ENCODE assay signal across 9 cellular contexts in the genomic region with DNA sequence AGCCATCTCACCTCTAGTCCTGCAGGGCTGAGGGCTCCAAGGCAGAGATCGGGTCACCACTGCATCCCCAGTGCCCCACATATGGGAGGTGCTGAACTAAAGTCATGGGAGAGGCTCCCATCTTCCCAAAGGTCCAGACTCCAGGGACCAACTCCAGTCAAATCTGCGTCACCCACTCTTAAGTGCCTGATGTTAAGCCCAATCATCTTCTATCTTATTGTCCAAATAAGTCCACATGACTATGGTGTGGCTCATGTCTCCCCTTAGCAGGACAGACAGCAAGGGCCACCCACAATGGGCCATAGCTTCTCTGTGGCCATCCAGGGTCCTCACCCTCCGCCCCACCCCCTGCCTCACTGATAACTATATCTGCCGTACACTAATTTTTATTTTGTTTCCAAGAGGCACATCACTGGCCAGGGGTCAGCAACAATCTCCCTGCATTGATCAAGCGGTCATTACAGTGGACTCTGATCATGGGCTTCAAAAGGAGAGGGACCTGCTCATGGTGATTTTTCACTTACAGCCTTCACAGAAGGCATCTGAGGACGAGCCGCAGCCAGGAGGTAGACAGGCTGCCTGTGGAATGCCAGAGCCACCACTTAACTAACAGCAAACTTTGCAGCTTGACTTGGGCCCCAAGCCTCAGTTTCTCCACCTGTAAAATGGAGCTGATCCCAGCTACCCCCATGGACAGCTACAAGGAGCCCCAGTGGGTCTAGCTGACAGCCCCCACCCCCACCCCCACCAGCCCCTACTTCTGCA. TPM values are rescaled to one million over a fixed set of nuclear protein-coding genes. Genes with fewer than 3 reads are reported as not detected.
DNase-seq lines count a peak whose midpoint lies in the region; ATAC-seq and TF ChIP-seq lines count a peak whose summit lies in the region.
"Had no signal": no experiment of that assay in that cellular context is flagged by ENCODE, and none has a peak within 500 bp of the region (broad histone marks: within the 10 kb centered on the region; RNA-seq: fewer than 3 reads in every experiment).

No MANE protein-coding gene starts in this region.

- no peak overlapping the region for H2BK5ac ChIP-seq in H9 (ENCODE audit: insufficient read length, low read length)

- H2AFZ ChIP-seq in H9 (ENCODE audit: low read length), result no peak overlapping the region
- H2AFZ ChIP-seq in smooth muscle cell (ENCODE audit: low read depth), result no peak overlapping the region

- intact Hi-C loops in right cardiac atrium (cut with DNase I), result loop anchor here in 2 of 4 donors (5.0 kb wide), 2 partner anchors 32 to 37 kb away; no protein-coding TSS in a partner anchor

- H4K8ac ChIP-seq in H9 (replicated peaks; ENCODE audit: insufficient read length, low read depth, low read length), result no peak overlapping the region

- POLR2A ChIA-PET in activated CD4-positive, alpha-beta memory T cell treated with anti-CD3 and anti-CD28 coated beads, Interleukin-2, amount 10 ng/mL, durations not matched to agents 7 days and 5 days (lab: Charles Lee), result interaction anchor here (0.8 to 23.7 kb wide), 18 partner anchors 8 to 118 kb away, joined by 3 to 355 read pairs (median 4); a partner anchor contains a TSS

- H3K27me3 Mint-ChIP-seq in H9 (ENCODE audit: low read depth), result no peaks in the 10 kb centered on the region
- no peaks in the 10 kb centered on the region for H3K27me3 Mint-ChIP-seq in activated CD4-positive, alpha-beta memory T cell treated with anti-CD3 and anti-CD28 coated beads, Interleukin-2, amount 10 ng/mL, durations not matched to agents 7 days and 5 days

- H3K27ac Mint-ChIP-seq in H9, result peak overlapping the region; percentile 40 to 84 (median 64); a peak in 4 of 7 replicates
- H3K27ac Mint-ChIP-seq in activated CD4-positive, alpha-beta memory T cell treated with anti-CD3 and anti-CD28 coated beads, Interleukin-2, amount 10 ng/mL, durations not matched to agents 7 days and 5 days, result peak overlapping the region; percentile 85

- peaks cover 2 to 7% (median 3%) of the 10 kb centered on the region in 3 experiments; a peak in 3 of 7 replicates for H3K36me3 Mint-ChIP-seq in H9 (ENCODE audit: insufficient read depth in 1 of 3, low read depth in 3 of 3)
- H3K36me3 Mint-ChIP-seq in activated CD4-positive, alpha-beta memory T cell treated with anti-CD3 and anti-CD28 coated beads, Interleukin-2, amount 10 ng/mL, durations not matched to agents 7 days and 5 days (ENCODE audit: low read depth), result peaks cover 64% of the 10 kb centered on the region

- no peak overlapping the region for H3K56ac ChIP-seq in H9 (ENCODE audit: insufficient read length, low read depth, low read length)

- no peak overlapping the region for H2BK15ac ChIP-seq in H9 (ENCODE audit: low read depth, low read length)

- H3K18ac ChIP-seq in H9 (ENCODE audit: insufficient read length, low read depth, low read length), result no peak overlapping the region

- H3K4me3 Mint-ChIP-seq in H9, result no peak overlapping the region
- H3K4me3 Mint-ChIP-seq in activated CD4-positive, alpha-beta memory T cell treated with anti-CD3 and anti-CD28 coated beads, Interleukin-2, amount 10 ng/mL, durations not matched to agents 7 days and 5 days, result peak overlapping the region; percentile 51

- H3K27me3 ChIP-seq in H9 (ENCODE audit: insufficient read depth, low read length) (no peaks in the 10 kb centered on the region), right cardiac atrium (ENCODE audit: control insufficient read depth, insufficient read depth) (no peaks in the 10 kb centered on the region), smooth muscle cell (ENCODE audit: low read depth) (no peaks in the 10 kb centered on the region)

- peak in 1 of 2 donors; percentile 21 for ATAC-seq in right cardiac atrium

- H3K4me3 ChIP-seq in right cardiac atrium (ENCODE audit: low read length), result no peak overlapping the region
- peak overlapping the region; percentile 15 for H3K4me3 ChIP-seq in smooth muscle cell

- no peak overlapping the region for H3T11ph ChIP-seq in H9 (ENCODE audit: low read length)

- no peaks in the 10 kb centered on the region for H3K36me3 ChIP-seq in smooth muscle cell (ENCODE audit: low read depth)

- H3K9me3 ChIP-seq in H9 (ENCODE audit: control insufficient read depth, low read depth, low read length), result no peaks in the 10 kb centered on the region
- H3K9me3 ChIP-seq in right cardiac atrium (ENCODE audit: control insufficient read depth, low read length), result no peaks in the 10 kb centered on the region
- H3K9me3 ChIP-seq in smooth muscle cell (replicated peaks; ENCODE audit: low read depth), result no peaks in the 10 kb centered on the region

- H4K91ac ChIP-seq in H9 (ENCODE audit: insufficient read length, low read depth, low read length), result no peak overlapping the region

- H3K9ac ChIP-seq in H9 (ENCODE audit: extremely low read depth, insufficient read length, low read length), result no peak overlapping the region
- peak overlapping the region; percentile 72 for H3K9ac ChIP-seq in smooth muscle cell (ENCODE audit: low read depth)

- no CpG with 5 or more reads among the region's 7 CpGs for WGBS in H9 (ENCODE audit: extremely low coverage, insufficient read length, low lambda C conversion rate)
- WGBS in right cardiac atrium, result 63% methylated on average over 7 of the region's 7 CpGs
- WGBS in smooth muscle cell (ENCODE audit: low lambda C conversion rate), result 48% methylated on average over 7 of the region's 7 CpGs

- no peak for DNase-seq in H9
- DNase-seq in activated CD4-positive, alpha-beta memory T cell treated with anti-CD3 and anti-CD28 coated beads, Interleukin-2, amount 10 ng/mL, durations not matched to agents 7 days and 5 days, result no peak
- DNase-seq in right cardiac atrium, result peak in 2 of 3 donors; percentile 32 to 34
- DNase-seq in smooth muscle cell (lab: John Stamatoyannopoulos, UW; ENCODE audit: unreplicated experiment), result no peak
- DNase-seq in Ammon's horn (ENCODE audit: low spot score), result no peak
- no peak for DNase-seq in HuH-7.5 (ENCODE audit: low spot score)
- no peak for DNase-seq in NCI-H1694 treated with DMSO at 0.1 percent for 48 hours (lab: John Stamatoyannopoulos, UW)
- no peak for DNase-seq in GM10266 (ENCODE audit: extremely low spot score)
- DNase-seq: NCI-H1092 had no signal

- H3K79me2 ChIP-seq in H9 (ENCODE audit: insufficient read depth, low read length), result peaks cover 66% of the 10 kb centered on the region; the same call in 1 of the 2 replicates
- H3K79me2 ChIP-seq in smooth muscle cell (ENCODE audit: low read depth), result peaks cover 99% of the 10 kb centered on the region

- H3F3A ChIP-seq in smooth muscle cell (ENCODE audit: low read depth), result peaks cover 65% of the 10 kb centered on the region

- no peak overlapping the region for H2BK120ac ChIP-seq in H9 (ENCODE audit: low read depth, low read length, poor library complexity, severe bottlenecking)

- H3K4me1 ChIP-seq in H9 (ENCODE audit: insufficient read depth, low read length), result peaks cover 42% of the 10 kb centered on the region
- peaks cover 71% of the 10 kb centered on the region for H3K4me1 ChIP-seq in right cardiac atrium (ENCODE audit: control insufficient read depth, insufficient read depth, low read length)
- peaks cover 95% of the 10 kb centered on the region for H3K4me1 ChIP-seq in smooth muscle cell (ENCODE audit: low read depth)

- no peak overlapping the region for H2BK12ac ChIP-seq in H9 (ENCODE audit: insufficient read length, low read depth, low read length)

- H3K9me3 Mint-ChIP-seq in H9, result no peaks in the 10 kb centered on the region
- H3K9me3 Mint-ChIP-seq in activated CD4-positive, alpha-beta memory T cell treated with anti-CD3 and anti-CD28 coated beads, Interleukin-2, amount 10 ng/mL, durations not matched to agents 7 days and 5 days, result no peaks in the 10 kb centered on the region

- H2AK5ac ChIP-seq in H9 (ENCODE audit: insufficient read length, low read length), result no peak overlapping the region

- H3K14ac ChIP-seq in H9 (ENCODE audit: insufficient read depth, low read length), result 0 out of 2 replicates have a peak overlapping the region, but pooled peaks have one; percentile 8

- H4K20me1 ChIP-seq in H9 (ENCODE audit: control insufficient read depth, insufficient read depth, insufficient read length), result peaks cover 5% of the 10 kb centered on the region
- peaks cover 100% of the 10 kb centered on the region for H4K20me1 ChIP-seq in smooth muscle cell (ENCODE audit: low read depth)

- no peak overlapping the region for H3K27ac ChIP-seq in H9 (ENCODE audit: insufficient read length, low read depth, low read length)
- H3K27ac ChIP-seq in right cardiac atrium (ENCODE audit: low read length), result peak overlapping the region; percentile 77
- peak overlapping the region; percentile 95 for H3K27ac ChIP-seq in smooth muscle cell (ENCODE audit: low read depth)

- H3K4ac ChIP-seq in H9 (ENCODE audit: low read depth, low read length), result no peak overlapping the region

- CTCF ChIA-PET in activated CD4-positive, alpha-beta memory T cell treated with anti-CD3 and anti-CD28 coated beads, Interleukin-2, amount 10 ng/mL, durations not matched to agents 7 days and 5 days (lab: Charles Lee), result interaction anchor here (0.6 to 2.2 kb wide), 18 partner anchors 8 to 125 kb away, joined by 3 to 31 read pairs (median 5); a partner anchor contains a TSS

- TF ChIP-seq CTCF in H9 (conservative IDR thresholded peaks at IDR 0.05), result no peak
- no peak for TF ChIP-seq CTCF in smooth muscle cell (IDR thresholded peaks at IDR 0.05; ENCODE audit: borderline replicate concordance, insufficient read depth, poor library complexity, severe bottlenecking)
- TF ChIP-seq CTCF in GM10266 (IDR thresholded peaks at IDR 0.05; ENCODE audit: control insufficient read depth, insufficient read depth, low read depth, missing control alignments), result no peak

- no peak overlapping the region for H4K5ac ChIP-seq in H9 (ENCODE audit: insufficient read length, low read depth, low read length)

- peaks cover 86 to 93% of the 10 kb centered on the region in 2 experiments for H3K4me1 Mint-ChIP-seq in H9
- H3K4me1 Mint-ChIP-seq in activated CD4-positive, alpha-beta memory T cell treated with anti-CD3 and anti-CD28 coated beads, Interleukin-2, amount 10 ng/mL, durations not matched to agents 7 days and 5 days, result peaks cover 97% of the 10 kb centered on the region

- no peak overlapping the region for H3K23ac ChIP-seq in H9 (ENCODE audit: insufficient read length, low read depth, low read length)

- H2BK20ac ChIP-seq in H9 (ENCODE audit: low read depth, low read length, poor library complexity, severe bottlenecking), result no peak overlapping the region

- no peaks in the 10 kb centered on the region for H3K79me1 ChIP-seq in H9 (ENCODE audit: insufficient read depth, low read depth, low read length, poor library complexity, severe bottlenecking)

- H3K23me2 ChIP-seq in H9 (ENCODE audit: insufficient read length, low read depth, low read length, poor library complexity, severe bottlenecking), result no peaks in the 10 kb centered on the region

- H3K4me2 ChIP-seq in H9 (ENCODE audit: insufficient read depth, insufficient read length, low read length), result no peak overlapping the region
- H3K4me2 ChIP-seq in smooth muscle cell, result peak overlapping the region; percentile 57

RNA-seq across cellular contexts. Expression of a gene that starts 23.3 kb away (rescaled TPM):
- total RNA-seq in H9 (2021) (243 and 266 TPM in 2 replicates), right cardiac atrium (100 to 1,000 TPM; 140 to 224 (median 163) TPM), smooth muscle cell (350 and 378 TPM in 2 replicates)
- 100 to 1,000 TPM; 840 to 865 TPM for total RNA-seq in activated CD4-positive, alpha-beta memory T cell treated with anti-CD3 and anti-CD28 coated beads, Interleukin-2, amount 10 ng/mL, durations not matched to agents 7 days and 5 days
- polyA plus RNA-seq in right cardiac atrium (92.5 TPM), smooth muscle cell (361 and 382 TPM in 2 replicates)

Comparison
In these comparisons a context has a peak if more than half of its experiments do, and no peak if none do; other contexts are left out.
1. DNase-seq: peak in right cardiac atrium (2 of 3); none in H9 (single experiment), activated CD4-positive, alpha-beta memory T cell treated with anti-CD3 and anti-CD28 coated beads, Interleukin-2, amount 10 ng/mL, durations not matched to agents 7 days and 5 days (single experiment), smooth muscle cell (single experiment), Ammon's horn (single experiment), HuH-7.5 (single experiment), NCI-H1694 treated with DMSO at 0.1 percent for 48 hours (single experiment) and GM10266 (single experiment).